1 cellular context compared by ENCODE assay signal in the genomic region with DNA sequence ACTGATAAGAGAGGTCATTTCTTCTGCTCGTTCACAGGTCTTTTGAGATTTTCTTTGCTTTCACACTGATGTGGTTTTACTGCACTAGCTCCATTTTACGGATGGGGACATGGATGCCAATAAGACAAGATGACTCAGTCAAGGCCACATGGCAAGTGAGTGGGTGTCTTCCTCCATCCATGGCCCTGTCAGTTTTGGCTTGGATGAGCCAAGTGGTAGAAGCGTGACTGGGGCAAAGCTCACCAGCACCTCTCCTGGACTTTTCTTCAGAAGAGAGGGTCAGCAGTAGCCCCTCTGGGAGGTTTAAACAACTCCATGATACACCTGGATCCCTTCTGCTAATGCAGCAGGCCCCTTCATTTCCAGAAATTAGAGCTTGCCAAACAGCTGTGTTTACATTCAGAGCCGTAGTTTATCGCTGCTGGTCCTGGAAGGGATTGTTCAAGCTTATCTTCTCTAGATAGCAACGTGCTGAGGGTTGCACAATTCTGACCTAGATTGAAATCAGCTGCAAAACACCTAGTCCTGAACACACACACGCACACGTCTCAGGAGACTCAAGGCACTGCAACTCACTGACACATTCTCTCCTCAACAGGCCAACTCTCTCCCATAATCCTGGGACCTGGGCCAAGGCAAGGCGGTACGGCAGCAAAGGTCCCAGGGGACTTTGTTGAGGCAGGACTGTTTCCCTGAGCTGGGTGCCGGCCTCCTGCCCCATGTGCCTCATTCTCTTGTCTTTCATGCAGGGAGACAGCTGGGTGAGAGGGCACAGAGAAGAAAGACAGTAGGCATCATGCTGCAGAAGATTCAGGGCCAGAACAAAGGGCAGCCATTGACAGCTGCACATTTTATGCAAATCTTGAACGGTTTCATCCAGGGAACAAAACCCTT.
TF ChIP-seq lines count a peak whose summit lies in the region.

No MANE protein-coding gene starts in this region.

TF ChIP-seq in K562, 482 proteins besides CTCF, POLR2A, EP300 and RAD21 (continued from another document and continues in another):
- TF ChIP-seq, protein P1, sequence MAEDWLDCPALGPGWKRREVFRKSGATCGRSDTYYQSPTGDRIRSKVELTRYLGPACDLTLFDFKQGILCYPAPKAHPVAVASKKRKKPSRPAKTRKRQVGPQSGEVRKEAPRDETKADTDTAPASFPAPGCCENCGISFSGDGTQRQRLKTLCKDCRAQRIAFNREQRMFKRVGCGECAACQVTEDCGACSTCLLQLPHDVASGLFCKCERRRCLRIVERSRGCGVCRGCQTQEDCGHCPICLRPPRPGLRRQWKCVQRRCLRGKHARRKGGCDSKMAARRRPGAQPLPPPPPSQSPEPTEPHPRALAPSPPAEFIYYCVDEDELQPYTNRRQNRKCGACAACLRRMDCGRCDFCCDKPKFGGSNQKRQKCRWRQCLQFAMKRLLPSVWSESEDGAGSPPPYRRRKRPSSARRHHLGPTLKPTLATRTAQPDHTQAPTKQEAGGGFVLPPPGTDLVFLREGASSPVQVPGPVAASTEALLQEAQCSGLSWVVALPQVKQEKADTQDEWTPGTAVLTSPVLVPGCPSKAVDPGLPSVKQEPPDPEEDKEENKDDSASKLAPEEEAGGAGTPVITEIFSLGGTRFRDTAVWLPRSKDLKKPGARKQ (CRISPR knock-in tag; IDR thresholded peaks at IDR 0.05): no peak
- TF ChIP-seq RBM22 (IDR thresholded peaks at IDR 0.05; ENCODE audit: low read depth, low read length, poor library complexity, severe bottlenecking) (no peak), ZSCAN29 (IDR thresholded peaks at IDR 0.05) (no peak), RBFOX2 (IDR thresholded peaks at IDR 0.05; ENCODE audit: low read depth, low read length) (no peak), HNRNPH1 (optimal IDR thresholded peaks at IDR 0.05; ENCODE audit: low read depth, low read length) (no peak), ZNF282 (CRISPR knock-in tag; IDR thresholded peaks at IDR 0.05) (no peak), E2F3 (CRISPR knock-in tag; IDR thresholded peaks at IDR 0.05) (no peak), DMBX1 (CRISPR knock-in tag; IDR thresholded peaks at IDR 0.05; ENCODE audit: borderline replicate concordance) (0 out of 2 replicates have a peak, but pooled peaks have one; percentile 25), FOXM1 (IDR thresholded peaks at IDR 0.05; ENCODE audit: low read depth) (peak; percentile 71; the same call in 1 of the 2 replicates), FOXM1 (CRISPR knock-in tag; IDR thresholded peaks at IDR 0.05; ENCODE audit: low read depth) (no peak), SMARCA5 (IDR thresholded peaks at IDR 0.05) (no peak), MEF2D (tag; conservative IDR thresholded peaks at IDR 0.05; ENCODE audit: low read depth) (peak; percentile 60; the same call in 1 of the 2 replicates), KDM1A (IDR thresholded peaks at IDR 0.05) (peak in 1 of 2 experiments; percentile 49; a peak in 1 of 4 replicates), ZNF586 (CRISPR knock-in tag; conservative IDR thresholded peaks at IDR 0.05) (no peak), SPI1 (IDR thresholded peaks at IDR 0.05; ENCODE audit: borderline replicate concordance, low read depth, low read length) (no peak), ZNF764 (CRISPR knock-in tag; IDR thresholded peaks at IDR 0.05; ENCODE audit: low read depth) (no peak), RBM25 (IDR thresholded peaks at IDR 0.05; ENCODE audit: low read depth, low read length, severe bottlenecking) (no peak), POLR2B (IDR thresholded peaks at IDR 0.05; ENCODE audit: low read depth, partially characterized antibody) (no peak), MCM5 (IDR thresholded peaks at IDR 0.05; ENCODE audit: low read depth) (no peak), TEAD4 (IDR thresholded peaks at IDR 0.05; ENCODE audit: low read length) (peak; percentile 93), TEAD4 (CRISPR knock-in tag; IDR thresholded peaks at IDR 0.05; ENCODE audit: borderline replicate concordance) (no peak), SUPT5H (IDR thresholded peaks at IDR 0.05) (no peak), ZZZ3 (IDR thresholded peaks at IDR 0.05) (no peak), ZNF24 (IDR thresholded peaks at IDR 0.05) (no peak), YY1 (IDR thresholded peaks at IDR 0.05; ENCODE audit: borderline replicate concordance in 1 of 3, control insufficient read depth in 1 of 3, extremely low read depth in 1 of 3, insufficient read depth in 3 of 3, insufficient read length in 1 of 3, insufficient replicate concordance in 2 of 3, low read depth in 1 of 3, low read length in 2 of 3) (peak in 1 of 3 experiments; percentile 27), FOXJ2 (tag; IDR thresholded peaks at IDR 0.05) (peak; percentile 58; the same call in 1 of the 2 replicates), ZFP1 (CRISPR knock-in tag; IDR thresholded peaks at IDR 0.05) (no peak), PCBP2 (IDR thresholded peaks at IDR 0.05; ENCODE audit: low read depth, low read length, poor library complexity, severe bottlenecking) (no peak), ILK (tag; IDR thresholded peaks at IDR 0.05; ENCODE audit: borderline replicate concordance, low read depth) (no peak), SIN3B (IDR thresholded peaks at IDR 0.05; ENCODE audit: low read depth) (no peak), OTX1 (CRISPR knock-in tag; IDR thresholded peaks at IDR 0.05) (peak; percentile 70; the same call in 1 of the 2 replicates)
- TF ChIP-seq, protein P2, sequence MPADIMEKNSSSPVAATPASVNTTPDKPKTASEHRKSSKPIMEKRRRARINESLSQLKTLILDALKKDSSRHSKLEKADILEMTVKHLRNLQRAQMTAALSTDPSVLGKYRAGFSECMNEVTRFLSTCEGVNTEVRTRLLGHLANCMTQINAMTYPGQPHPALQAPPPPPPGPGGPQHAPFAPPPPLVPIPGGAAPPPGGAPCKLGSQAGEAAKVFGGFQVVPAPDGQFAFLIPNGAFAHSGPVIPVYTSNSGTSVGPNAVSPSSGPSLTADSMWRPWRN (IDR thresholded peaks at IDR 0.05; ENCODE audit: low read depth): peak; percentile 80
- TF ChIP-seq, protein P3, sequence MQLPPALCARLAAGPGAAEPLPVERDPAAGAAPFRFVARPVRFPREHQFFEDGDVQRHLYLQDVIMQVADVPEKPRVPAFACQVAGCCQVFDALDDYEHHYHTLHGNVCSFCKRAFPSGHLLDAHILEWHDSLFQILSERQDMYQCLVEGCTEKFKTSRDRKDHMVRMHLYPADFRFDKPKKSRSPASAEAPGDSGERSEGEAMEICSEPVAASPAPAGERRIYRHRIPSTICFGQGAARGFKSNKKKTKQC (CRISPR knock-in tag; IDR thresholded peaks at IDR 0.05): no peak
- TF ChIP-seq, protein P4, sequence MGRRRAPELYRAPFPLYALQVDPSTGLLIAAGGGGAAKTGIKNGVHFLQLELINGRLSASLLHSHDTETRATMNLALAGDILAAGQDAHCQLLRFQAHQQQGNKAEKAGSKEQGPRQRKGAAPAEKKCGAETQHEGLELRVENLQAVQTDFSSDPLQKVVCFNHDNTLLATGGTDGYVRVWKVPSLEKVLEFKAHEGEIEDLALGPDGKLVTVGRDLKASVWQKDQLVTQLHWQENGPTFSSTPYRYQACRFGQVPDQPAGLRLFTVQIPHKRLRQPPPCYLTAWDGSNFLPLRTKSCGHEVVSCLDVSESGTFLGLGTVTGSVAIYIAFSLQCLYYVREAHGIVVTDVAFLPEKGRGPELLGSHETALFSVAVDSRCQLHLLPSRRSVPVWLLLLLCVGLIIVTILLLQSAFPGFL (CRISPR knock-in tag; IDR thresholded peaks at IDR 0.05): no peak
- TF ChIP-seq, protein P5, sequence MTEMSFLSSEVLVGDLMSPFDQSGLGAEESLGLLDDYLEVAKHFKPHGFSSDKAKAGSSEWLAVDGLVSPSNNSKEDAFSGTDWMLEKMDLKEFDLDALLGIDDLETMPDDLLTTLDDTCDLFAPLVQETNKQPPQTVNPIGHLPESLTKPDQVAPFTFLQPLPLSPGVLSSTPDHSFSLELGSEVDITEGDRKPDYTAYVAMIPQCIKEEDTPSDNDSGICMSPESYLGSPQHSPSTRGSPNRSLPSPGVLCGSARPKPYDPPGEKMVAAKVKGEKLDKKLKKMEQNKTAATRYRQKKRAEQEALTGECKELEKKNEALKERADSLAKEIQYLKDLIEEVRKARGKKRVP (CRISPR knock-in tag; IDR thresholded peaks at IDR 0.05): no peak
- TF ChIP-seq, protein P6, sequence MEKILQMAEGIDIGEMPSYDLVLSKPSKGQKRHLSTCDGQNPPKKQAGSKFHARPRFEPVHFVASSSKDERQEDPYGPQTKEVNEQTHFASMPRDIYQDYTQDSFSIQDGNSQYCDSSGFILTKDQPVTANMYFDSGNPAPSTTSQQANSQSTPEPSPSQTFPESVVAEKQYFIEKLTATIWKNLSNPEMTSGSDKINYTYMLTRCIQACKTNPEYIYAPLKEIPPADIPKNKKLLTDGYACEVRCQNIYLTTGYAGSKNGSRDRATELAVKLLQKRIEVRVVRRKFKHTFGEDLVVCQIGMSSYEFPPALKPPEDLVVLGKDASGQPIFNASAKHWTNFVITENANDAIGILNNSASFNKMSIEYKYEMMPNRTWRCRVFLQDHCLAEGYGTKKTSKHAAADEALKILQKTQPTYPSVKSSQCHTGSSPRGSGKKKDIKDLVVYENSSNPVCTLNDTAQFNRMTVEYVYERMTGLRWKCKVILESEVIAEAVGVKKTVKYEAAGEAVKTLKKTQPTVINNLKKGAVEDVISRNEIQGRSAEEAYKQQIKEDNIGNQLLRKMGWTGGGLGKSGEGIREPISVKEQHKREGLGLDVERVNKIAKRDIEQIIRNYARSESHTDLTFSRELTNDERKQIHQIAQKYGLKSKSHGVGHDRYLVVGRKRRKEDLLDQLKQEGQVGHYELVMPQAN (IDR thresholded peaks at IDR 0.05; ENCODE audit: borderline replicate concordance): no peak
- TF ChIP-seq, protein P7, sequence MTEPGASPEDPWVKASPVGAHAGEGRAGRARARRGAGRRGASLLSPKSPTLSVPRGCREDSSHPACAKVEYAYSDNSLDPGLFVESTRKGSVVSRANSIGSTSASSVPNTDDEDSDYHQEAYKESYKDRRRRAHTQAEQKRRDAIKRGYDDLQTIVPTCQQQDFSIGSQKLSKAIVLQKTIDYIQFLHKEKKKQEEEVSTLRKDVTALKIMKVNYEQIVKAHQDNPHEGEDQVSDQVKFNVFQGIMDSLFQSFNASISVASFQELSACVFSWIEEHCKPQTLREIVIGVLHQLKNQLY (CRISPR knock-in tag; conservative IDR thresholded peaks at IDR 0.05): no peak
- TF ChIP-seq, protein P8, sequence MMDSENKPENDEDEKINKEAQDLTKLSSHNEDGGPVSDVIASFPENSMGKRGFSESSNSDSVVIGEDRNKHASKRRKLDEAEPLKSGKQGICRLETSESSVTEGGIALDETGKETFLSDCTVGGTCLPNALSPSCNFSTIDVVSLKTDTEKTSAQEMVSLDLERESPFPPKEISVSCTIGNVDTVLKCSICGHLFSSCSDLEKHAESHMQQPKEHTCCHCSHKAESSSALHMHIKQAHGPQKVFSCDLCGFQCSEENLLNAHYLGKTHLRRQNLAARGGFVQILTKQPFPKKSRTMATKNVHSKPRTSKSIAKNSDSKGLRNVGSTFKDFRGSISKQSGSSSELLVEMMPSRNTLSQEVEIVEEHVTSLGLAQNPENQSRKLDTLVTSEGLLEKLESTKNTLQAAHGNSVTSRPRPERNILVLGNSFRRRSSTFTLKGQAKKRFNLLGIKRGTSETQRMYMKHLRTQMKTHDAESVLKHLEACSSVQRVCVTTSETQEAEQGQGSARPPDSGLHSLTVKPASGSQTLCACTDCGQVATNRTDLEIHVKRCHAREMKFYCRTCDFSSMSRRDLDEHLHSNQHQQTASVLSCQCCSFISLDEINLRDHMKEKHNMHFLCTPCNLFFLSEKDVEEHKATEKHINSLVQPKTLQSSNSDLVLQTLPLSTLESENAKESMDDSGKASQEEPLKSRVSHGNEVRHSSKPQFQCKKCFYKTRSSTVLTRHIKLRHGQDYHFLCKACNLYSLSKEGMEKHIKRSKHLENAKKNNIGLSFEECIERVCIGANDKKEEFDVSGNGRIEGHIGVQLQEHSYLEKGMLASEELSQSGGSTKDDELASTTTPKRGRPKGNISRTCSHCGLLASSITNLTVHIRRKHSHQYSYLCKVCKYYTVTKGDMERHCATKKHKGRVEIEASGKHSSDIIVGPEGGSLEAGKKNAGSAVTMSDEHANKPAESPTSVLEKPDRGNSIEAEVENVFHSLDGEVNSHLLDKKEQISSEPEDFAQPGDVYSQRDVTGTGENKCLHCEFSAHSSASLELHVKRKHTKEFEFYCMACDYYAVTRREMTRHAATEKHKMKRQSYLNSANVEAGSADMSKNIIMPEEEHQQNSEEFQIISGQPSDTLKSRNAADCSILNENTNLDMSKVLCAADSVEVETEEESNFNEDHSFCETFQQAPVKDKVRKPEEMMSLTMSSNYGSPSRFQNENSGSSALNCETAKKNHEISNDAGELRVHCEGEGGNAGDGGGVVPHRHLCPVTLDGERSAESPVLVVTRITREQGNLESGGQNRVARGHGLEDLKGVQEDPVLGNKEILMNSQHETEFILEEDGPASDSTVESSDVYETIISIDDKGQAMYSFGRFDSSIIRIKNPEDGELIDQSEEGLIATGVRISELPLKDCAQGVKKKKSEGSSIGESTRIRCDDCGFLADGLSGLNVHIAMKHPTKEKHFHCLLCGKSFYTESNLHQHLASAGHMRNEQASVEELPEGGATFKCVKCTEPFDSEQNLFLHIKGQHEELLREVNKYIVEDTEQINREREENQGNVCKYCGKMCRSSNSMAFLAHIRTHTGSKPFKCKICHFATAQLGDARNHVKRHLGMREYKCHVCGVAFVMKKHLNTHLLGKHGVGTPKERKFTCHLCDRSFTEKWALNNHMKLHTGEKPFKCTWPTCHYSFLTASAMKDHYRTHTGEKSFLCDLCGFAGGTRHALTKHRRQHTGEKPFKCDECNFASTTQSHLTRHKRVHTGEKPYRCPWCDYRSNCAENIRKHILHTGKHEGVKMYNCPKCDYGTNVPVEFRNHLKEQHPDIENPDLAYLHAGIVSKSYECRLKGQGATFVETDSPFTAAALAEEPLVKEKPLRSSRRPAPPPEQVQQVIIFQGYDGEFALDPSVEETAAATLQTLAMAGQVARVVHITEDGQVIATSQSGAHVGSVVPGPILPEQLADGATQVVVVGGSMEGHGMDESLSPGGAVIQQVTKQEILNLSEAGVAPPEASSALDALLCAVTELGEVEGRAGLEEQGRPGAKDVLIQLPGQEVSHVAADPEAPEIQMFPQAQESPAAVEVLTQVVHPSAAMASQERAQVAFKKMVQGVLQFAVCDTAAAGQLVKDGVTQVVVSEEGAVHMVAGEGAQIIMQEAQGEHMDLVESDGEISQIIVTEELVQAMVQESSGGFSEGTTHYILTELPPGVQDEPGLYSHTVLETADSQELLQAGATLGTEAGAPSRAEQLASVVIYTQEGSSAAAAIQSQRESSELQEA (IDR thresholded peaks at IDR 0.05; ENCODE audit: low read depth): no peak
- TF ChIP-seq, protein P9, sequence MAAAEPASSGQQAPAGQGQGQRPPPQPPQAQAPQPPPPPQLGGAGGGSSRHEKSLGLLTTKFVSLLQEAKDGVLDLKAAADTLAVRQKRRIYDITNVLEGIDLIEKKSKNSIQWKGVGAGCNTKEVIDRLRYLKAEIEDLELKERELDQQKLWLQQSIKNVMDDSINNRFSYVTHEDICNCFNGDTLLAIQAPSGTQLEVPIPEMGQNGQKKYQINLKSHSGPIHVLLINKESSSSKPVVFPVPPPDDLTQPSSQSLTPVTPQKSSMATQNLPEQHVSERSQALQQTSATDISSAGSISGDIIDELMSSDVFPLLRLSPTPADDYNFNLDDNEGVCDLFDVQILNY (CRISPR knock-in tag; IDR thresholded peaks at IDR 0.05): no peak
